In the genomic region with DNA sequence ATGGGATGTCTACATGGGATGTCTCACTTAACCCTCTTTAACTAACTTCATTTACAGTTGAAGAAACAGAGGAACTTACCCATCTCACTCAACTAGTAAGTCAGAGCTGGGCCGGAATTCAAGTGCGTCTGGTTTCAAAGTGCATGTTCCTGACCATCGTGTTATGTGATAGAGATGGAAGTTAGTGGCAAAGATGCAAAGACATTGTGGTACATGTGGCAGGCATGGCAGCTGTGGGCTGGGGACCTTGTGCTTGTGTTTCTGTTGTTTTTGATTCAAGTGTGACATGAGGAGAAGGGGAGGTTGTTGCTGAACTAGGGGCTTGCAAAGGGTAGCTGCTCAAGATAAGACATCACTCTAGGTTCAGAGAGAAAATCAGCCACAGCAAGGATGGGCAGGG, we compare ENCODE assay signal across 28 cellular contexts. TPM values are rescaled to one million over a fixed set of nuclear protein-coding genes. Genes with fewer than 3 reads are reported as not detected.
"Had no signal": no experiment of that assay in that cellular context is flagged by ENCODE, and none has a peak within 500 bp of the region (broad histone marks: within the 10 kb centered on the region; RNA-seq: fewer than 3 reads in every experiment).

No MANE protein-coding gene starts in this region.

- H3K9me3 Mint-ChIP-seq: central memory CD8-positive, alpha-beta T cell; dendritic cell treated with granulocyte-macrophage colony-stimulating factor and Interleukin-4, amounts not matched to agents 40 ng/mL and 50 ng/mL, for 4 days; nephron; neural progenitor cell; stimulated activated naive CD8-positive, alpha-beta T cell treated with anti-CD3 and anti-CD28 coated beads, Interleukin-15, amount 100 ng/mL, for 72 hours had no signal

- H3K27me3 Mint-ChIP-seq: stimulated activated naive CD8-positive, alpha-beta T cell treated with anti-CD3 and anti-CD28 coated beads, Interleukin-15, amount 100 ng/mL, for 72 hours had no signal

- DNase-seq: colonic mucosa; effector CD8-positive, alpha-beta T cell; foreskin keratinocyte; glutamatergic neuron; heart right ventricle; hippocampal formation; islet precursor cell; left ventricle myocardium superior; lower lobe of right lung; stimulated activated CD4-positive, alpha-beta T cell treated with anti-CD3 and anti-CD28 coated beads, Interleukin-15, amount 100 ng/mL, for 24 hours; stimulated activated CD4-positive, alpha-beta T cell treated with anti-CD3 and anti-CD28 coated beads, Interleukin-2, amount 100 ng/mL, for 48 hours; stimulated activated naive CD4-positive, alpha-beta T cell; stimulated activated naive CD8-positive, alpha-beta T cell treated with anti-CD3 and anti-CD28 coated beads, Interleukin-15, amount 100 ng/mL, for 72 hours; transverse colon had no signal

- H3K36me3 Mint-ChIP-seq: neural progenitor cell had no signal

- FAIRE-seq: endothelial cell of umbilical vein had no signal

- H3K4me1 Mint-ChIP-seq: neural progenitor cell had no signal

- H3K4me3 Mint-ChIP-seq: central memory CD8-positive, alpha-beta T cell; dendritic cell treated with granulocyte-macrophage colony-stimulating factor and Interleukin-4, amounts not matched to agents 40 ng/mL and 50 ng/mL, for 4 days; nephron; neural progenitor cell; stimulated activated naive CD8-positive, alpha-beta T cell treated with anti-CD3 and anti-CD28 coated beads, Interleukin-15, amount 100 ng/mL, for 72 hours had no signal

- H3K27ac Mint-ChIP-seq: dendritic cell treated with granulocyte-macrophage colony-stimulating factor and Interleukin-4, amounts not matched to agents 40 ng/mL and 50 ng/mL, for 4 days; nephron; neural progenitor cell had no signal

- ATAC-seq: foreskin keratinocyte; heart right ventricle; left ventricle myocardium superior; lower lobe of right lung; stimulated activated naive CD8-positive, alpha-beta T cell treated with anti-CD3 and anti-CD28 coated beads, Interleukin-15, amount 100 ng/mL, for 72 hours had no signal

RNA-seq across cellular contexts. Expression of a gene that starts 2.3 kb away (rescaled TPM):
- total RNA-seq: chondrocyte, colonic mucosa, endothelial cell of umbilical vein, epithelial cell of proximal tubule, esophagus muscularis mucosa, fibroblast of lung, foreskin keratinocyte, left ventricle myocardium superior, lower lobe of right lung, osteocyte, transverse colon, urinary bladder had no signal

RNA-seq across cellular contexts. Expression of a gene that starts 23.0 kb away (rescaled TPM):
- total RNA-seq: chondrocyte, colonic mucosa, endothelial cell of umbilical vein, epithelial cell of proximal tubule, esophagus muscularis mucosa, fibroblast of lung, foreskin keratinocyte, heart right ventricle, left ventricle myocardium superior, lower lobe of right lung, mononuclear cell, osteocyte, prostate gland, right atrium auricular region, transverse colon, urinary bladder had no signal

RNA-seq across cellular contexts. Expression of a gene that starts 25.3 kb away (rescaled TPM):
- total RNA-seq: chondrocyte, endothelial cell of umbilical vein, epithelial cell of proximal tubule, esophagus muscularis mucosa, fibroblast of lung, foreskin keratinocyte, left ventricle myocardium superior, lower lobe of right lung, osteocyte, right atrium auricular region, transverse colon, urinary bladder had no signal

RNA-seq across cellular contexts. Expression of a gene that starts 42.4 kb away (rescaled TPM):
- total RNA-seq: chondrocyte, colonic mucosa, endothelial cell of umbilical vein, epithelial cell of proximal tubule, esophagus muscularis mucosa, fibroblast of lung, foreskin keratinocyte, heart right ventricle, left ventricle myocardium superior, lower lobe of right lung, osteocyte, prostate gland, right atrium auricular region, transverse colon had no signal

RNA-seq across cellular contexts. Expression of a gene that starts 55.8 kb away (rescaled TPM):
- total RNA-seq: chondrocyte, colonic mucosa, epithelial cell of proximal tubule, fibroblast of lung, osteocyte, transverse colon had no signal
